1 cellular context compared by ENCODE assay signal in genomic region chr1:210373878-210374599, GRCh38.
TF ChIP-seq lines count a peak whose summit lies in the region.

No MANE protein-coding gene starts in this region.

TF ChIP-seq in GM12878, 131 proteins besides CTCF, POLR2A, EP300 and RAD21 (continued from another document and continues in another):
- peak; percentile 99 for TF ChIP-seq ZNF687 (IDR thresholded peaks at IDR 0.05)
- no peak for TF ChIP-seq NR2C1 (IDR thresholded peaks at IDR 0.05)
- peak; percentile 40; the same call in 1 of the 2 replicates for TF ChIP-seq YY1 (IDR thresholded peaks at IDR 0.05; ENCODE audit: low read depth, low read length)
- peak; percentile 73 for TF ChIP-seq MEF2A (IDR thresholded peaks at IDR 0.05; ENCODE audit: insufficient read depth, low read depth, low read length)
- TF ChIP-seq NFXL1 (IDR thresholded peaks at IDR 0.05; ENCODE audit: borderline replicate concordance) = 0 out of 2 replicates have a peak, but pooled peaks have one; percentile 39
- TF ChIP-seq ZZZ3 (IDR thresholded peaks at IDR 0.05; ENCODE audit: control insufficient read depth, insufficient read length, low read depth) = no peak
- TF ChIP-seq, protein P1, sequence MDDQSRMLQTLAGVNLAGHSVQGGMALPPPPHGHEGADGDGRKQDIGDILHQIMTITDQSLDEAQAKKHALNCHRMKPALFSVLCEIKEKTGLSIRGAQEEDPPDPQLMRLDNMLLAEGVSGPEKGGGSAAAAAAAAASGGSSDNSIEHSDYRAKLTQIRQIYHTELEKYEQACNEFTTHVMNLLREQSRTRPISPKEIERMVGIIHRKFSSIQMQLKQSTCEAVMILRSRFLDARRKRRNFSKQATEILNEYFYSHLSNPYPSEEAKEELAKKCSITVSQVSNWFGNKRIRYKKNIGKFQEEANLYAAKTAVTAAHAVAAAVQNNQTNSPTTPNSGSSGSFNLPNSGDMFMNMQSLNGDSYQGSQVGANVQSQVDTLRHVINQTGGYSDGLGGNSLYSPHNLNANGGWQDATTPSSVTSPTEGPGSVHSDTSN (IDR thresholded peaks at IDR 0.05; ENCODE audit: insufficient replicate concordance, low read depth, low read length) = peak; percentile 20
- TF ChIP-seq TCF3 (IDR thresholded peaks at IDR 0.05; ENCODE audit: borderline replicate concordance, insufficient read depth, low read depth, low read length) = no peak; the same call in 1 of the 2 replicates
- peak; percentile 65; the same call in 1 of the 2 replicates for TF ChIP-seq RB1 (IDR thresholded peaks at IDR 0.05; ENCODE audit: borderline replicate concordance)
- peak; percentile 81 for TF ChIP-seq ZNF24 (IDR thresholded peaks at IDR 0.05)
- TF ChIP-seq CBX3 (IDR thresholded peaks at IDR 0.05; ENCODE audit: borderline replicate concordance, low read depth) = no peak
- TF ChIP-seq TBL1XR1 (IDR thresholded peaks at IDR 0.05; ENCODE audit: low read depth, low read length) = no peak
- peak; percentile 87 for TF ChIP-seq NBN (IDR thresholded peaks at IDR 0.05)
- TF ChIP-seq HDAC2 (IDR thresholded peaks at IDR 0.05) = no peak
- TF ChIP-seq POLR2AphosphoS5 (IDR thresholded peaks at IDR 0.05; ENCODE audit: low read length) = peak; percentile 99
- TF ChIP-seq, protein P2, sequence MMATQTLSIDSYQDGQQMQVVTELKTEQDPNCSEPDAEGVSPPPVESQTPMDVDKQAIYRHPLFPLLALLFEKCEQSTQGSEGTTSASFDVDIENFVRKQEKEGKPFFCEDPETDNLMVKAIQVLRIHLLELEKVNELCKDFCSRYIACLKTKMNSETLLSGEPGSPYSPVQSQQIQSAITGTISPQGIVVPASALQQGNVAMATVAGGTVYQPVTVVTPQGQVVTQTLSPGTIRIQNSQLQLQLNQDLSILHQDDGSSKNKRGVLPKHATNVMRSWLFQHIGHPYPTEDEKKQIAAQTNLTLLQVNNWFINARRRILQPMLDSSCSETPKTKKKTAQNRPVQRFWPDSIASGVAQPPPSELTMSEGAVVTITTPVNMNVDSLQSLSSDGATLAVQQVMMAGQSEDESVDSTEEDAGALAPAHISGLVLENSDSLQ (IDR thresholded peaks at IDR 0.05) = no peak
- TF ChIP-seq, protein P3, sequence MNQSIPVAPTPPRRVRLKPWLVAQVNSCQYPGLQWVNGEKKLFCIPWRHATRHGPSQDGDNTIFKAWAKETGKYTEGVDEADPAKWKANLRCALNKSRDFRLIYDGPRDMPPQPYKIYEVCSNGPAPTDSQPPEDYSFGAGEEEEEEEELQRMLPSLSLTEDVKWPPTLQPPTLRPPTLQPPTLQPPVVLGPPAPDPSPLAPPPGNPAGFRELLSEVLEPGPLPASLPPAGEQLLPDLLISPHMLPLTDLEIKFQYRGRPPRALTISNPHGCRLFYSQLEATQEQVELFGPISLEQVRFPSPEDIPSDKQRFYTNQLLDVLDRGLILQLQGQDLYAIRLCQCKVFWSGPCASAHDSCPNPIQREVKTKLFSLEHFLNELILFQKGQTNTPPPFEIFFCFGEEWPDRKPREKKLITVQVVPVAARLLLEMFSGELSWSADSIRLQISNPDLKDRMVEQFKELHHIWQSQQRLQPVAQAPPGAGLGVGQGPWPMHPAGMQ (IDR thresholded peaks at IDR 0.05; ENCODE audit: borderline replicate concordance) = no peak
- TF ChIP-seq NFIC (IDR thresholded peaks at IDR 0.05; ENCODE audit: low read depth, low read length) = peak; percentile 82
- no peak for TF ChIP-seq BRCA1 (IDR thresholded peaks at IDR 0.05; ENCODE audit: low read depth, low read length)
- peak; percentile 97 for TF ChIP-seq POU2F2 (IDR thresholded peaks at IDR 0.05; ENCODE audit: borderline replicate concordance, low read depth, low read length)
- peak; percentile 99 for TF ChIP-seq BACH1 (IDR thresholded peaks at IDR 0.05; ENCODE audit: borderline replicate concordance)
- TF ChIP-seq, protein P4, sequence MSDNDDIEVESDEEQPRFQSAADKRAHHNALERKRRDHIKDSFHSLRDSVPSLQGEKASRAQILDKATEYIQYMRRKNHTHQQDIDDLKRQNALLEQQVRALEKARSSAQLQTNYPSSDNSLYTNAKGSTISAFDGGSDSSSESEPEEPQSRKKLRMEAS (IDR thresholded peaks at IDR 0.05; ENCODE audit: low read depth, low read length) = no peak
- peak; percentile 59; the same call in 1 of the 2 replicates for TF ChIP-seq RAD51 (IDR thresholded peaks at IDR 0.05)
- TF ChIP-seq GATAD2B (conservative IDR thresholded peaks at IDR 0.05; ENCODE audit: low read depth) = no peak
- TF ChIP-seq, protein P5, sequence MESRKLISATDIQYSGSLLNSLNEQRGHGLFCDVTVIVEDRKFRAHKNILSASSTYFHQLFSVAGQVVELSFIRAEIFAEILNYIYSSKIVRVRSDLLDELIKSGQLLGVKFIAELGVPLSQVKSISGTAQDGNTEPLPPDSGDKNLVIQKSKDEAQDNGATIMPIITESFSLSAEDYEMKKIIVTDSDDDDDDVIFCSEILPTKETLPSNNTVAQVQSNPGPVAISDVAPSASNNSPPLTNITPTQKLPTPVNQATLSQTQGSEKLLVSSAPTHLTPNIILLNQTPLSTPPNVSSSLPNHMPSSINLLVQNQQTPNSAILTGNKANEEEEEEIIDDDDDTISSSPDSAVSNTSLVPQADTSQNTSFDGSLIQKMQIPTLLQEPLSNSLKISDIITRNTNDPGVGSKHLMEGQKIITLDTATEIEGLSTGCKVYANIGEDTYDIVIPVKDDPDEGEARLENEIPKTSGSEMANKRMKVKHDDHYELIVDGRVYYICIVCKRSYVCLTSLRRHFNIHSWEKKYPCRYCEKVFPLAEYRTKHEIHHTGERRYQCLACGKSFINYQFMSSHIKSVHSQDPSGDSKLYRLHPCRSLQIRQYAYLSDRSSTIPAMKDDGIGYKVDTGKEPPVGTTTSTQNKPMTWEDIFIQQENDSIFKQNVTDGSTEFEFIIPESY (IDR thresholded peaks at IDR 0.05) = peak; percentile 78; the same call in 1 of the 2 replicates
- no peak for TF ChIP-seq ZNF274 (IDR thresholded peaks at IDR 0.05; ENCODE audit: insufficient read depth, insufficient read length)
- TF ChIP-seq MEF2B (IDR thresholded peaks at IDR 0.05; ENCODE audit: partially characterized antibody, poor library complexity, severe bottlenecking) = no peak
- TF ChIP-seq PAX5 (IDR thresholded peaks at IDR 0.05; ENCODE audit: borderline replicate concordance, low read depth, low read length) = no peak
- TF ChIP-seq PML (IDR thresholded peaks at IDR 0.05; ENCODE audit: low read length) = peak; percentile 100
- TF ChIP-seq CREB1 (IDR thresholded peaks at IDR 0.05; ENCODE audit: low read depth) = peak; percentile 70
- TF ChIP-seq RELA (IDR thresholded peaks at IDR 0.05; ENCODE audit: borderline replicate concordance, partially characterized antibody) = peak; percentile 39
- peak; percentile 93 for TF ChIP-seq BMI1 (IDR thresholded peaks at IDR 0.05; ENCODE audit: borderline replicate concordance)
- no peak for TF ChIP-seq CHD1 (IDR thresholded peaks at IDR 0.05; ENCODE audit: low read depth, low read length)
- no peak for TF ChIP-seq SIN3A (IDR thresholded peaks at IDR 0.05; ENCODE audit: low read depth, low read length)
- TF ChIP-seq ELK1 (IDR thresholded peaks at IDR 0.05; ENCODE audit: low read depth, low read length) = no peak
- TF ChIP-seq SMAD5 (IDR thresholded peaks at IDR 0.05; ENCODE audit: low read depth) = peak; percentile 99
- TF ChIP-seq SMC3 (IDR thresholded peaks at IDR 0.05; ENCODE audit: borderline replicate concordance, low read length) = peak; percentile 86; the same call in 1 of the 2 replicates
- peak; percentile 47 for TF ChIP-seq JUNB (IDR thresholded peaks at IDR 0.05)
- TF ChIP-seq KAT2A (conservative IDR thresholded peaks at IDR 0.05; ENCODE audit: control insufficient read depth, low read depth, low read length) = peak; percentile 37; the same call in 1 of the 2 replicates
- TF ChIP-seq SKIL (IDR thresholded peaks at IDR 0.05; ENCODE audit: low read depth, poor library complexity, severe bottlenecking) = peak; percentile 83
- TF ChIP-seq, protein P6, sequence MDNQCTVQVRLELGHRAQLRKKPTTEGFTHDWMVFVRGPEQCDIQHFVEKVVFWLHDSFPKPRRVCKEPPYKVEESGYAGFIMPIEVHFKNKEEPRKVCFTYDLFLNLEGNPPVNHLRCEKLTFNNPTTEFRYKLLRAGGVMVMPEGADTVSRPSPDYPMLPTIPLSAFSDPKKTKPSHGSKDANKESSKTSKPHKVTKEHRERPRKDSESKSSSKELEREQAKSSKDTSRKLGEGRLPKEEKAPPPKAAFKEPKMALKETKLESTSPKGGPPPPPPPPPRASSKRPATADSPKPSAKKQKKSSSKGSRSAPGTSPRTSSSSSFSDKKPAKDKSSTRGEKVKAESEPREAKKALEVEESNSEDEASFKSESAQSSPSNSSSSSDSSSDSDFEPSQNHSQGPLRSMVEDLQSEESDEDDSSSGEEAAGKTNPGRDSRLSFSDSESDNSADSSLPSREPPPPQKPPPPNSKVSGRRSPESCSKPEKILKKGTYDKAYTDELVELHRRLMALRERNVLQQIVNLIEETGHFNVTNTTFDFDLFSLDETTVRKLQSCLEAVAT (IDR thresholded peaks at IDR 0.05) = peak; percentile 82
- TF ChIP-seq EED (IDR thresholded peaks at IDR 0.05; ENCODE audit: low read depth) = no peak
- no peak for TF ChIP-seq SREBF1 (IDR thresholded peaks at IDR 0.05; ENCODE audit: low read length)
- peak; percentile 99 for TF ChIP-seq SMAD1 (IDR thresholded peaks at IDR 0.05; ENCODE audit: low read depth, partially characterized antibody)
- TF ChIP-seq ZNF592 (IDR thresholded peaks at IDR 0.05) = peak; percentile 74
